ENCODE assay signal across 18 cellular contexts in the genomic region with DNA sequence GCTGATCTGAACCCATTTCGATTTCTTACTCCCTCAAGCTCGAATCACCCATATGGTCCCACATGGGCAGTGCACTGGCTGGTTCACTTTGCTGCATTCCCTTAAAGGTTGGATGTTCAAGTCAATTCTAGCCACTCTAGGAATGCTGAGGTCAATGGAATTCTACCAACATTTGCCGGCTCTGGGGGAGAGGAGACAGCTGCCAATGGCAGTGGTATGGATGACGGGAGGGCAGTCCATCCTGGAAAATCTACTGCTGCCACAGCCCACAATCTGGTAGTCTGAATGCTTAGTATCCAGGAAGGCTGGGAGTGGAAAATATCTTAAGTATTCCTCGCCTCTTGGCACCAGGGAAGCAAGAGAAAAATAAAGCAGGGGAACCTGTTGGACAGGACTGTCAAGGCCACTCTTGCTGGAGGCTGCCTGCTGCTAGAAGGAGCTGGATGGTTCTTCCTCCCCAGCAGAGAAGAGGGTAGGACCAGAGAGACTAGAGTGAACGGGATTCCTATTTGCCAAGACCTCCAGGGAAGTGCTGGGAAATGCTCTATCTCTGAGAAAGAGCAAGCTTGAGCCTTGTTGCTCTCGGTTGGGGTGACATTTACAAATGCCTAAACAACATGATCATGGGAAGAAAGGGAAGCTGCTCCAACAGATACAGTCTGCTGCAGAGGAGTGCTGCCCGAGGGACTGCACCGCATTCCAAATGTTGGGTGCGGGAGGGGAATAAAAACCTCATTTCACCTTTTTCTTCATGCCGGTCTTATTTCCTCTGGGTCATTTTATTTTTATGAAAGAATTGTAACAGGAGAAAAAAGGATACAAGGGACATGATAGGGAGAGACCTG. TPM values are rescaled to one million over a fixed set of nuclear protein-coding genes. Genes with fewer than 3 reads are reported as not detected.
DNase-seq lines count a peak whose midpoint lies in the region; ATAC-seq and TF ChIP-seq lines count a peak whose summit lies in the region.
"Had no signal": no experiment of that assay in that cellular context is flagged by ENCODE, and none has a peak within 500 bp of the region (broad histone marks: within the 10 kb centered on the region; RNA-seq: fewer than 3 reads in every experiment).

No MANE protein-coding gene starts in this region.

- no peaks in the 10 kb centered on the region for H3K36me3 Mint-ChIP-seq in activated CD4-positive, alpha-beta T cell treated with anti-CD3 and anti-CD28 coated beads, Interleukin-2, amount 10 ng/mL, durations not matched to agents 7 days and 5 days (ENCODE audit: low read depth)
- H3K36me3 Mint-ChIP-seq: activated naive CD8-positive, alpha-beta T cell had no signal

- H3K27ac Mint-ChIP-seq in activated CD4-positive, alpha-beta T cell treated with anti-CD3 and anti-CD28 coated beads, Interleukin-2, amount 10 ng/mL, durations not matched to agents 7 days and 5 days: no peak overlapping the region
- H3K27ac Mint-ChIP-seq: activated naive CD8-positive, alpha-beta T cell had no signal

- POLR2A ChIA-PET in RWPE1 (lab: Yijun Ruan, JAX; ENCODE audit: low non-redundant PET): no interaction called here
- POLR2A ChIA-PET in activated CD4-positive, alpha-beta T cell treated with anti-CD3 and anti-CD28 coated beads, Interleukin-2, amount 10 ng/mL, durations not matched to agents 7 days and 5 days (lab: Charles Lee): no interaction called here

- DNase-seq in ELF-1 (ENCODE audit: low read depth, low spot score) (peak; percentile 93), RWPE1 (ENCODE audit: low spot score) (peak; percentile 30), iPS-NIHi11 (ENCODE audit: low spot score) (peak; percentile 49), pons (ENCODE audit: low spot score) (peak; percentile 5), NCI-H345 (lab: John Stamatoyannopoulos, UW) (no peak)
- no peak for DNase-seq in activated CD4-positive, alpha-beta T cell treated with anti-CD3 and anti-CD28 coated beads, Interleukin-2, amount 10 ng/mL, durations not matched to agents 7 days and 5 days
- no peak for DNase-seq in stimulated activated CD4-positive, alpha-beta T cell treated with anti-CD3 and anti-CD28 coated beads, Interleukin-15, amount 100 ng/mL, for 24 hours
- DNase-seq: activated CD4-positive, alpha-beta T cell treated with anti-CD3 and anti-CD28 coated beads, Interleukin-2, amount 50 U/mL, for 4 hours; activated T-cell treated with anti-CD3 and anti-CD28 coated beads, Interleukin-2, amount 50 U/mL, for 4 hours; GDM1; NCI-H1092; stimulated activated naive CD4-positive, alpha-beta T cell had no signal

- no peak for TF ChIP-seq CTCF in RWPE1 (conservative IDR thresholded peaks at IDR 0.05; ENCODE audit: low read depth)

- H3K4me1 Mint-ChIP-seq in activated CD4-positive, alpha-beta T cell treated with anti-CD3 and anti-CD28 coated beads, Interleukin-2, amount 10 ng/mL, durations not matched to agents 7 days and 5 days: no peaks in the 10 kb centered on the region
- H3K4me1 Mint-ChIP-seq: central memory CD8-positive, alpha-beta T cell had no signal

- H3K27ac ChIP-seq in RWPE1: no peak overlapping the region
- H3K27ac ChIP-seq: gastroesophageal sphincter, vagina had no signal

- peaks cover 10% of the 10 kb centered on the region for H3K27me3 Mint-ChIP-seq in activated CD4-positive, alpha-beta T cell treated with anti-CD3 and anti-CD28 coated beads, Interleukin-2, amount 10 ng/mL, durations not matched to agents 7 days and 5 days
- H3K27me3 Mint-ChIP-seq: activated naive CD8-positive, alpha-beta T cell had no signal

- ATAC-seq in HG03457 (IDR thresholded peaks at IDR 0.05; ENCODE audit: unreplicated experiment): no peak
- ATAC-seq: activated T-cell treated with anti-CD3 and anti-CD28 coated beads, Interleukin-2, amount 50 U/mL, for 4 hours; gastroesophageal sphincter; SK-N-SH treated with all-trans-retinoic acid at 6 μM for 48 hours had no signal

- H3K9me3 Mint-ChIP-seq in activated CD4-positive, alpha-beta T cell treated with anti-CD3 and anti-CD28 coated beads, Interleukin-2, amount 10 ng/mL, durations not matched to agents 7 days and 5 days: no peaks in the 10 kb centered on the region
- H3K9me3 Mint-ChIP-seq: activated T-cell treated with anti-CD3 and anti-CD28 coated beads, Interleukin-2, amount 50 U/mL, for 4 hours; central memory CD8-positive, alpha-beta T cell had no signal

- CTCF ChIA-PET in RWPE1 (lab: Yijun Ruan, JAX): interaction anchor here (0.7 kb wide), 1 partner anchor 109 kb away, joined by 7 read pairs; no protein-coding TSS in a partner anchor
- CTCF ChIA-PET in activated CD4-positive, alpha-beta T cell treated with anti-CD3 and anti-CD28 coated beads, Interleukin-2, amount 10 ng/mL, durations not matched to agents 7 days and 5 days (lab: Charles Lee): no interaction called here

- H3K4me3 Mint-ChIP-seq in activated CD4-positive, alpha-beta T cell treated with anti-CD3 and anti-CD28 coated beads, Interleukin-2, amount 10 ng/mL, durations not matched to agents 7 days and 5 days: no peak overlapping the region
- H3K4me3 Mint-ChIP-seq: activated naive CD8-positive, alpha-beta T cell; activated T-cell treated with anti-CD3 and anti-CD28 coated beads, Interleukin-2, amount 50 U/mL, for 4 hours; central memory CD8-positive, alpha-beta T cell had no signal

RNA-seq across cellular contexts. Expression of gene HMGB1, which starts 20.7 kb away (rescaled TPM):
- 100 to 1,000 TPM; 709 to 827 TPM for total RNA-seq in activated CD4-positive, alpha-beta T cell treated with anti-CD3 and anti-CD28 coated beads, Interleukin-2, amount 10 ng/mL, durations not matched to agents 7 days and 5 days

Comparison
In these comparisons a context has a peak if more than half of its experiments do, and no peak if none do; other contexts are left out.
1. DNase-seq: peak in ELF-1 (single experiment), RWPE1 (single experiment), iPS-NIHi11 (single experiment) and pons (single experiment); none in activated CD4-positive, alpha-beta T cell treated with anti-CD3 and anti-CD28 coated beads, Interleukin-2, amount 10 ng/mL, durations not matched to agents 7 days and 5 days (single experiment), NCI-H345 (single experiment) and stimulated activated CD4-positive, alpha-beta T cell treated with anti-CD3 and anti-CD28 coated beads, Interleukin-15, amount 100 ng/mL, for 24 hours (single experiment).